31 cellular contexts compared by ENCODE assay signal in genomic region chr12:41904041-41904440, GRCh38.
"Had no signal": no experiment of that assay in that cellular context is flagged by ENCODE, and none has a peak within 500 bp of the region (broad histone marks: within the 10 kb centered on the region; RNA-seq: fewer than 3 reads in every experiment).

No MANE protein-coding gene starts in this region.

- H3K27ac ChIP-seq: adrenal gland, body of pancreas, esophagus muscularis mucosa, foreskin keratinocyte, gastrocnemius medialis had no signal

- H3K4me1 ChIP-seq: adrenal gland, body of pancreas, esophagus muscularis mucosa, foreskin keratinocyte, gastrocnemius medialis had no signal

- H3K36me3 ChIP-seq: adrenal gland, esophagus muscularis mucosa, gastrocnemius medialis had no signal

- H3K4me3 Mint-ChIP-seq: activated CD4-positive, alpha-beta memory T cell treated with anti-CD3 and anti-CD28 coated beads for 36 hours; activated CD4-positive, alpha-beta T cell treated with anti-CD3 and anti-CD28 coated beads for 36 hours; activated CD4-positive, alpha-beta T cell treated with anti-CD3 and anti-CD28 coated beads, Interleukin-2, amount 10 ng/mL, durations not matched to agents 24 days and 14 days; activated CD8-positive, alpha-beta memory T cell treated with anti-CD3 and anti-CD28 coated beads, Interleukin-2, amount 10 ng/mL, durations not matched to agents 7 days and 5 days; activated CD8-positive, alpha-beta T cell treated with anti-CD3 and anti-CD28 coated beads, Interleukin-2, amount 10 ng/mL, durations not matched to agents 7 days and 5 days; activated naive CD4-positive, alpha-beta T cell treated with anti-CD3 and anti-CD28 coated beads for 36 hours; activated naive CD4-positive, alpha-beta T cell treated with anti-CD3 and anti-CD28 coated beads, Interleukin-2, amount 50 U/mL, for 24 hours; activated naive CD8-positive, alpha-beta T cell treated with anti-CD3 and anti-CD28 coated beads for 36 hours; activated naive CD8-positive, alpha-beta T cell treated with anti-CD3 and anti-CD28 coated beads, Interleukin-2, amount 50 U/mL, for 24 hours; activated T-helper 1 cell treated with anti-CD3 and anti-CD28 coated beads, Interleukin-12 subunit alpha, Interleukin-12 subunit beta, Interleukin-2, Interleukin-4 antibody, amounts not matched to agents 30 ng/mL and 10 ng/mL and 1 ng/mL, durations not matched to agents 14 hours and 24 hours and 36 hours; effector memory CD8-positive, alpha-beta T cell had no signal

- H3K36me3 Mint-ChIP-seq: activated CD4-positive, alpha-beta memory T cell treated with anti-CD3 and anti-CD28 coated beads for 36 hours; activated CD8-positive, alpha-beta memory T cell treated with anti-CD3 and anti-CD28 coated beads, Interleukin-2, amount 10 ng/mL, durations not matched to agents 7 days and 5 days; activated naive CD4-positive, alpha-beta T cell treated with anti-CD3 and anti-CD28 coated beads, Interleukin-2, amount 50 U/mL, for 24 hours; activated naive CD8-positive, alpha-beta T cell treated with anti-CD3 and anti-CD28 coated beads for 36 hours had no signal

- H3K4me3 ChIP-seq: adrenal gland, body of pancreas, esophagus muscularis mucosa, gastrocnemius medialis had no signal

- H3K4me1 Mint-ChIP-seq: activated CD4-positive, alpha-beta T cell treated with anti-CD3 and anti-CD28 coated beads for 36 hours; activated CD4-positive, alpha-beta T cell treated with anti-CD3 and anti-CD28 coated beads, Interleukin-2, amount 10 ng/mL, durations not matched to agents 24 days and 14 days; activated CD8-positive, alpha-beta memory T cell treated with anti-CD3 and anti-CD28 coated beads, Interleukin-2, amount 10 ng/mL, durations not matched to agents 7 days and 5 days; activated naive CD4-positive, alpha-beta T cell treated with anti-CD3 and anti-CD28 coated beads, Interleukin-2, amount 50 U/mL, for 24 hours; activated naive CD8-positive, alpha-beta T cell treated with anti-CD3 and anti-CD28 coated beads for 36 hours; activated naive CD8-positive, alpha-beta T cell treated with anti-CD3 and anti-CD28 coated beads, Interleukin-2, amount 50 U/mL, for 24 hours had no signal

- H3K9me3 ChIP-seq: adrenal gland, body of pancreas, esophagus muscularis mucosa, gastrocnemius medialis had no signal

- DNase-seq: activated CD4-positive, alpha-beta memory T cell treated with anti-CD3 and anti-CD28 coated beads for 36 hours; activated CD4-positive, alpha-beta T cell treated with anti-CD3 and anti-CD28 coated beads for 36 hours; activated CD4-positive, alpha-beta T cell treated with anti-CD3 and anti-CD28 coated beads, Interleukin-2, amount 10 ng/mL, durations not matched to agents 24 days and 14 days; activated CD4-positive, CD25-positive, alpha-beta regulatory T cell; activated CD4-positive, CD25-positive, alpha-beta regulatory T cell treated with anti-CD3 and anti-CD28 coated beads, Interleukin-2, amount 50 U/mL, for 72 hours; activated CD8-positive, alpha-beta memory T cell treated with anti-CD3 and anti-CD28 coated beads, Interleukin-2, amount 10 ng/mL, durations not matched to agents 7 days and 5 days; activated CD8-positive, alpha-beta memory T cell treated with anti-CD3 and anti-CD28 coated beads, Interleukin-2, amount 50 U/mL, for 4 hours; activated CD8-positive, alpha-beta T cell treated with anti-CD3 and anti-CD28 coated beads, Interleukin-2, amount 10 ng/mL, durations not matched to agents 7 days and 5 days; activated effector memory CD4-positive, alpha-beta T cell treated with anti-CD3 and anti-CD28 coated beads, Interleukin-2, amount 50 U/mL, for 16 hours; activated naive CD4-positive, alpha-beta T cell treated with anti-CD3 and anti-CD28 coated beads for 36 hours; activated naive CD8-positive, alpha-beta T cell treated with anti-CD3 and anti-CD28 coated beads for 36 hours; activated naive CD8-positive, alpha-beta T cell treated with anti-CD3 and anti-CD28 coated beads, Interleukin-2, amount 50 U/mL, for 24 hours; activated T-cell treated with anti-CD3 and anti-CD28 coated beads, Interleukin-2, amount 50 U/mL, for 1 hour; activated T-cell treated with anti-CD3 and anti-CD28 coated beads, Interleukin-2, amount 50 U/mL, for 48 hours; adrenal gland; amygdala; aorta; body of pancreas; caudate nucleus; cortex of kidney; effector CD4-positive, alpha-beta T cell; effector memory CD8-positive, alpha-beta T cell; erythroblast; foreskin keratinocyte; gastrocnemius medialis; head of caudate nucleus; T-helper 2 cell had no signal

- H3K9me3 Mint-ChIP-seq: activated CD4-positive, alpha-beta memory T cell treated with anti-CD3 and anti-CD28 coated beads for 36 hours; activated CD4-positive, alpha-beta T cell treated with anti-CD3 and anti-CD28 coated beads, Interleukin-2, amount 10 ng/mL, durations not matched to agents 24 days and 14 days; activated naive CD4-positive, alpha-beta T cell treated with anti-CD3 and anti-CD28 coated beads for 36 hours; activated naive CD4-positive, alpha-beta T cell treated with anti-CD3 and anti-CD28 coated beads, Interleukin-2, amount 50 U/mL, for 24 hours; activated naive CD8-positive, alpha-beta T cell treated with anti-CD3 and anti-CD28 coated beads for 36 hours; activated naive CD8-positive, alpha-beta T cell treated with anti-CD3 and anti-CD28 coated beads, Interleukin-2, amount 50 U/mL, for 24 hours; activated T-helper 1 cell treated with anti-CD3 and anti-CD28 coated beads, Interleukin-12 subunit alpha, Interleukin-12 subunit beta, Interleukin-2, Interleukin-4 antibody, amounts not matched to agents 30 ng/mL and 10 ng/mL and 1 ng/mL, durations not matched to agents 14 hours and 24 hours and 36 hours; activated T-helper 2 cell treated with anti-CD3 and anti-CD28 coated beads, Interferon-gamma antibody, Interleukin-2, Interleukin-4, amounts not matched to agents 10 μg/mL and 5 μg/mL and 100 μg/mL, durations not matched to agents 14 hours and 24 hours and 36 hours; effector memory CD8-positive, alpha-beta T cell had no signal

- H3K27me3 ChIP-seq: adrenal gland, body of pancreas, esophagus muscularis mucosa, foreskin keratinocyte, gastrocnemius medialis had no signal

- H3K27me3 Mint-ChIP-seq: activated naive CD4-positive, alpha-beta T cell treated with anti-CD3 and anti-CD28 coated beads, Interleukin-2, amount 50 U/mL, for 24 hours; activated naive CD8-positive, alpha-beta T cell treated with anti-CD3 and anti-CD28 coated beads, Interleukin-2, amount 50 U/mL, for 24 hours had no signal

- H3K27ac Mint-ChIP-seq: activated CD4-positive, alpha-beta memory T cell treated with anti-CD3 and anti-CD28 coated beads for 36 hours; activated CD4-positive, alpha-beta T cell treated with anti-CD3 and anti-CD28 coated beads for 36 hours; activated CD4-positive, alpha-beta T cell treated with anti-CD3 and anti-CD28 coated beads, Interleukin-2, amount 10 ng/mL, durations not matched to agents 24 days and 14 days; activated CD8-positive, alpha-beta memory T cell treated with anti-CD3 and anti-CD28 coated beads, Interleukin-2, amount 10 ng/mL, durations not matched to agents 7 days and 5 days; activated CD8-positive, alpha-beta T cell treated with anti-CD3 and anti-CD28 coated beads, Interleukin-2, amount 10 ng/mL, durations not matched to agents 7 days and 5 days; activated naive CD4-positive, alpha-beta T cell treated with anti-CD3 and anti-CD28 coated beads for 36 hours; activated naive CD4-positive, alpha-beta T cell treated with anti-CD3 and anti-CD28 coated beads, Interleukin-2, amount 50 U/mL, for 24 hours; activated naive CD8-positive, alpha-beta T cell treated with anti-CD3 and anti-CD28 coated beads for 36 hours; activated naive CD8-positive, alpha-beta T cell treated with anti-CD3 and anti-CD28 coated beads, Interleukin-2, amount 50 U/mL, for 24 hours; activated T-helper 1 cell treated with anti-CD3 and anti-CD28 coated beads, Interleukin-12 subunit alpha, Interleukin-12 subunit beta, Interleukin-2, Interleukin-4 antibody, amounts not matched to agents 30 ng/mL and 10 ng/mL and 1 ng/mL, durations not matched to agents 14 hours and 24 hours and 36 hours; activated T-helper 2 cell treated with anti-CD3 and anti-CD28 coated beads, Interferon-gamma antibody, Interleukin-2, Interleukin-4, amounts not matched to agents 10 μg/mL and 5 μg/mL and 100 μg/mL, durations not matched to agents 14 hours and 24 hours and 36 hours; effector memory CD8-positive, alpha-beta T cell had no signal
